Comparison of ENCODE assay signal across 8 cellular contexts in genomic region chr12:54359762-54360351, GRCh38. TPM values are rescaled to one million over a fixed set of nuclear protein-coding genes. Genes with fewer than 3 reads are reported as not detected.
DNase-seq lines count a peak whose midpoint lies in the region; ATAC-seq and TF ChIP-seq lines count a peak whose summit lies in the region.

No MANE protein-coding gene starts in this region.

- H3K9me3 ChIP-seq in RWPE2 (ENCODE audit: severe bottlenecking) (no peaks in the 10 kb centered on the region), right cardiac atrium (ENCODE audit: control insufficient read depth, low read length) (no peaks in the 10 kb centered on the region)

- TF ChIP-seq CTCF in GM12875 (IDR thresholded peaks at IDR 0.05; ENCODE audit: borderline replicate concordance, insufficient read depth, low read depth, low read length) (no peak), RWPE2 (IDR thresholded peaks at IDR 0.05; ENCODE audit: poor library complexity, severe bottlenecking) (no peak)

- H3K36me3 Mint-ChIP-seq in activated T-cell treated with anti-CD3 and anti-CD28 coated beads, Interleukin-2, amount 50 U/mL, for 72 hours (ENCODE audit: insufficient read depth in 2 of 2), result no peaks in the 10 kb centered on the region

- no peaks in the 10 kb centered on the region for H3K36me3 ChIP-seq in RWPE2 (ENCODE audit: low read depth)

- no peak for ATAC-seq in RWPE2 (ENCODE audit: low read depth)
- no peak for ATAC-seq in right cardiac atrium
- ATAC-seq in activated T-cell treated with anti-CD3 and anti-CD28 coated beads, Interleukin-2, amount 50 U/mL, for 72 hours (replicated peaks in 1 of 2), result no peak
- no peak for ATAC-seq in HG03139 (IDR thresholded peaks at IDR 0.05; ENCODE audit: unreplicated experiment)

- peak overlapping the region; percentile 67 for H3K4me3 ChIP-seq in GM12875 (ENCODE audit: low read depth, low read length)
- H3K4me3 ChIP-seq in RWPE2 (ENCODE audit: severe bottlenecking), result peak overlapping the region; percentile 39
- peak overlapping the region; percentile 63 for H3K4me3 ChIP-seq in right cardiac atrium (ENCODE audit: low read length)
- H3K4me3 ChIP-seq in skin epidermis, result peak overlapping the region; percentile 41 to 66 (median 59)

- H3K4me3 Mint-ChIP-seq in activated T-cell treated with anti-CD3 and anti-CD28 coated beads, Interleukin-2, amount 50 U/mL, for 72 hours, result no peak overlapping the region

- DNase-seq in RWPE2 (ENCODE audit: low spot score) (no peak), right cardiac atrium (no peak), DMS153 treated with DMSO at 0.1 percent for 48 hours (lab: John Stamatoyannopoulos, UW; ENCODE audit: unreplicated experiment) (no peak), AG08395 (ENCODE audit: low spot score) (no peak)
- no peak for DNase-seq in activated T-cell treated with anti-CD3 and anti-CD28 coated beads, Interleukin-2, amount 50 U/mL, for 72 hours

- intact Hi-C loops in right cardiac atrium (cut with DNase I), result loop anchor here (5.0 to 10.0 kb wide), 6 partner anchors 65 to 345 kb away; partner anchors contain the start of genes CBX5 (in 1 of the 4) and HNRNPA1 (in 1 of the 4)

- 49% methylated on average over 9 of the region's 9 CpGs for WGBS in right cardiac atrium

- H3K9me3 Mint-ChIP-seq in activated T-cell treated with anti-CD3 and anti-CD28 coated beads, Interleukin-2, amount 50 U/mL, for 72 hours, result no peaks in the 10 kb centered on the region

- H3K27ac Mint-ChIP-seq in activated T-cell treated with anti-CD3 and anti-CD28 coated beads, Interleukin-2, amount 50 U/mL, for 72 hours, result no peak overlapping the region

- peaks cover 34% of the 10 kb centered on the region for H3K4me1 Mint-ChIP-seq in activated T-cell treated with anti-CD3 and anti-CD28 coated beads, Interleukin-2, amount 50 U/mL, for 72 hours (ENCODE audit: low read depth)

- H3K4me1 ChIP-seq in RWPE2 (ENCODE audit: insufficient read depth, poor library complexity, severe bottlenecking), result peaks cover 9% of the 10 kb centered on the region
- peaks cover 3% of the 10 kb centered on the region for H3K4me1 ChIP-seq in right cardiac atrium (ENCODE audit: control insufficient read depth, insufficient read depth, low read length)

- H3K27ac ChIP-seq in RWPE2 (ENCODE audit: poor library complexity, severe bottlenecking) (peak overlapping the region; percentile 69), right cardiac atrium (ENCODE audit: low read length) (peak overlapping the region; percentile 92), skin epidermis (peak overlapping the region; percentile 3 to 96 (median 84))

- H3K27me3 Mint-ChIP-seq in activated T-cell treated with anti-CD3 and anti-CD28 coated beads, Interleukin-2, amount 50 U/mL, for 72 hours (ENCODE audit: low read depth), result peaks cover 6% of the 10 kb centered on the region

- H3K27me3 ChIP-seq in RWPE2 (ENCODE audit: insufficient read depth, poor library complexity, severe bottlenecking) (no peaks in the 10 kb centered on the region), right cardiac atrium (ENCODE audit: control insufficient read depth, insufficient read depth) (no peaks in the 10 kb centered on the region)

RNA-seq across cellular contexts. Expression of gene GPR84, which starts 4.4 kb away (rescaled TPM):
- under 1 TPM; 0.39 to 0.71 (median 0.46) TPM for total RNA-seq in right cardiac atrium
- polyA plus RNA-seq in right cardiac atrium, result 0.20 TPM
- 10 to 100 TPM in 1 of 2 donors, 1 to 10 TPM in 1; 3.8 to 16.0 TPM for total RNA-seq in activated T-cell treated with anti-CD3 and anti-CD28 coated beads, Interleukin-2, amount 50 U/mL, for 72 hours

RNA-seq across cellular contexts. Expression of gene ZNF385A, which starts 24.7 kb away (rescaled TPM):
- 10 to 100 TPM in 1 of 4 donors, 1 to 10 TPM in 3; 6.5 to 17.0 (median 8.9) TPM for total RNA-seq in right cardiac atrium
- polyA plus RNA-seq in right cardiac atrium, result 6.0 TPM
- 1 to 10 TPM; 1.3 to 2.8 TPM for total RNA-seq in activated T-cell treated with anti-CD3 and anti-CD28 coated beads, Interleukin-2, amount 50 U/mL, for 72 hours

RNA-seq across cellular contexts. Expression of gene COPZ1, which starts 34.9 kb away (rescaled TPM):
- 100 to 1,000 TPM; 103 to 120 (median 119) TPM for total RNA-seq in right cardiac atrium
- polyA plus RNA-seq in right cardiac atrium, result 112 TPM
- 100 to 1,000 TPM; 124 to 135 TPM for total RNA-seq in activated T-cell treated with anti-CD3 and anti-CD28 coated beads, Interleukin-2, amount 50 U/mL, for 72 hours

RNA-seq across cellular contexts. Expression of gene NFE2, which starts 59.0 kb away (rescaled TPM):
- total RNA-seq in right cardiac atrium, result under 1 TPM; 0.28 to 0.97 (median 0.37) TPM
- polyA plus RNA-seq in right cardiac atrium, result 0.32 TPM
- under 1 TPM in 1 of 2 donors, not detected in 1; 0.19 TPM for total RNA-seq in activated T-cell treated with anti-CD3 and anti-CD28 coated beads, Interleukin-2, amount 50 U/mL, for 72 hours

RNA-seq across cellular contexts. Expression of gene ITGA5, which starts 59.2 kb away (rescaled TPM):
- 100 to 1,000 TPM in 1 of 4 donors, 10 to 100 TPM in 3; 57.0 to 141 (median 60.2) TPM for total RNA-seq in right cardiac atrium
- 49.3 TPM for polyA plus RNA-seq in right cardiac atrium
- 10 to 100 TPM; 20.6 to 27.4 TPM for total RNA-seq in activated T-cell treated with anti-CD3 and anti-CD28 coated beads, Interleukin-2, amount 50 U/mL, for 72 hours
